Comparison of ENCODE assay signal across 1 cellular context in the genomic region with DNA sequence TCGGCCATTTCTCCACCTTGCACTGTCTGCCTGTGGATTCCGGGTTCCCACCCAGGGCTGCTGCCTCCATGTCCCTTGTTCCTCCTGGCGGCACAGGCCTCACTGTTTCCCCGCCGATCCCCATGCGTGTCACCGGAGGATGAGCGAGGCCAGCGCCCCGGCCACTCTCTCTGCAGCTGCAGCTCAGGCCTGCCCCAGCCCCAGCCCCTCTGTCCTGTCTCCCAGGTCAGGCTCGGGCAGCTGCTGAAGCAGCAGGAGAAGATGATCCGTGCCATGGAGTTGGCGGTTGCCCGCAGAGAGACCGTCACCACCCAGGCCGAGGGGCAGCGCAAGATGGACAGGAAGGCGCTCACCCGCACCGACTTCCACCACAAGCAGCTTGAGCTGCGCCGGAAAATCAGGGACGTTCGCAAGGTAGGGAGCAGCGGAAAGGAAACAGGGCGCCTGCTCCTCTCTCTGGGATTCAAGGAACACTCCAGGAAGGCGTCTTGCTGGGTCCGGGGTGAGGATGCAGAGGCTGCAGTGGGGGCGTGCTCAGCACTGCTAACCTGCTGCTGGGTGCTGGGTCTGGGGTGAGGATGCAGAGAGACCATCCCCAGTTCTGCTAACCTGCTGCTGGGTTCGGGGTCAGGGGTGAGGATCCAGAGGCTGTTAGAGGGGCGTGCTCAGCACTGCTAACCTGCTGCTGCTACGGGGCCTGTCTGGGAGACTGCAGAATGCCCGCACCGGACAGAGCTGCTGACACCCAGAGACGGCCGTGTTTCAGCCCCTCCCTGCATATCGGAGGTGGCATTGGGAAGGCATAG.
TF ChIP-seq lines count a peak whose summit lies in the region.

No MANE protein-coding gene starts in this region.

TF ChIP-seq in GM23338, 12 proteins besides CTCF, POLR2A, EP300 and RAD21:
- TF ChIP-seq, protein P1, sequence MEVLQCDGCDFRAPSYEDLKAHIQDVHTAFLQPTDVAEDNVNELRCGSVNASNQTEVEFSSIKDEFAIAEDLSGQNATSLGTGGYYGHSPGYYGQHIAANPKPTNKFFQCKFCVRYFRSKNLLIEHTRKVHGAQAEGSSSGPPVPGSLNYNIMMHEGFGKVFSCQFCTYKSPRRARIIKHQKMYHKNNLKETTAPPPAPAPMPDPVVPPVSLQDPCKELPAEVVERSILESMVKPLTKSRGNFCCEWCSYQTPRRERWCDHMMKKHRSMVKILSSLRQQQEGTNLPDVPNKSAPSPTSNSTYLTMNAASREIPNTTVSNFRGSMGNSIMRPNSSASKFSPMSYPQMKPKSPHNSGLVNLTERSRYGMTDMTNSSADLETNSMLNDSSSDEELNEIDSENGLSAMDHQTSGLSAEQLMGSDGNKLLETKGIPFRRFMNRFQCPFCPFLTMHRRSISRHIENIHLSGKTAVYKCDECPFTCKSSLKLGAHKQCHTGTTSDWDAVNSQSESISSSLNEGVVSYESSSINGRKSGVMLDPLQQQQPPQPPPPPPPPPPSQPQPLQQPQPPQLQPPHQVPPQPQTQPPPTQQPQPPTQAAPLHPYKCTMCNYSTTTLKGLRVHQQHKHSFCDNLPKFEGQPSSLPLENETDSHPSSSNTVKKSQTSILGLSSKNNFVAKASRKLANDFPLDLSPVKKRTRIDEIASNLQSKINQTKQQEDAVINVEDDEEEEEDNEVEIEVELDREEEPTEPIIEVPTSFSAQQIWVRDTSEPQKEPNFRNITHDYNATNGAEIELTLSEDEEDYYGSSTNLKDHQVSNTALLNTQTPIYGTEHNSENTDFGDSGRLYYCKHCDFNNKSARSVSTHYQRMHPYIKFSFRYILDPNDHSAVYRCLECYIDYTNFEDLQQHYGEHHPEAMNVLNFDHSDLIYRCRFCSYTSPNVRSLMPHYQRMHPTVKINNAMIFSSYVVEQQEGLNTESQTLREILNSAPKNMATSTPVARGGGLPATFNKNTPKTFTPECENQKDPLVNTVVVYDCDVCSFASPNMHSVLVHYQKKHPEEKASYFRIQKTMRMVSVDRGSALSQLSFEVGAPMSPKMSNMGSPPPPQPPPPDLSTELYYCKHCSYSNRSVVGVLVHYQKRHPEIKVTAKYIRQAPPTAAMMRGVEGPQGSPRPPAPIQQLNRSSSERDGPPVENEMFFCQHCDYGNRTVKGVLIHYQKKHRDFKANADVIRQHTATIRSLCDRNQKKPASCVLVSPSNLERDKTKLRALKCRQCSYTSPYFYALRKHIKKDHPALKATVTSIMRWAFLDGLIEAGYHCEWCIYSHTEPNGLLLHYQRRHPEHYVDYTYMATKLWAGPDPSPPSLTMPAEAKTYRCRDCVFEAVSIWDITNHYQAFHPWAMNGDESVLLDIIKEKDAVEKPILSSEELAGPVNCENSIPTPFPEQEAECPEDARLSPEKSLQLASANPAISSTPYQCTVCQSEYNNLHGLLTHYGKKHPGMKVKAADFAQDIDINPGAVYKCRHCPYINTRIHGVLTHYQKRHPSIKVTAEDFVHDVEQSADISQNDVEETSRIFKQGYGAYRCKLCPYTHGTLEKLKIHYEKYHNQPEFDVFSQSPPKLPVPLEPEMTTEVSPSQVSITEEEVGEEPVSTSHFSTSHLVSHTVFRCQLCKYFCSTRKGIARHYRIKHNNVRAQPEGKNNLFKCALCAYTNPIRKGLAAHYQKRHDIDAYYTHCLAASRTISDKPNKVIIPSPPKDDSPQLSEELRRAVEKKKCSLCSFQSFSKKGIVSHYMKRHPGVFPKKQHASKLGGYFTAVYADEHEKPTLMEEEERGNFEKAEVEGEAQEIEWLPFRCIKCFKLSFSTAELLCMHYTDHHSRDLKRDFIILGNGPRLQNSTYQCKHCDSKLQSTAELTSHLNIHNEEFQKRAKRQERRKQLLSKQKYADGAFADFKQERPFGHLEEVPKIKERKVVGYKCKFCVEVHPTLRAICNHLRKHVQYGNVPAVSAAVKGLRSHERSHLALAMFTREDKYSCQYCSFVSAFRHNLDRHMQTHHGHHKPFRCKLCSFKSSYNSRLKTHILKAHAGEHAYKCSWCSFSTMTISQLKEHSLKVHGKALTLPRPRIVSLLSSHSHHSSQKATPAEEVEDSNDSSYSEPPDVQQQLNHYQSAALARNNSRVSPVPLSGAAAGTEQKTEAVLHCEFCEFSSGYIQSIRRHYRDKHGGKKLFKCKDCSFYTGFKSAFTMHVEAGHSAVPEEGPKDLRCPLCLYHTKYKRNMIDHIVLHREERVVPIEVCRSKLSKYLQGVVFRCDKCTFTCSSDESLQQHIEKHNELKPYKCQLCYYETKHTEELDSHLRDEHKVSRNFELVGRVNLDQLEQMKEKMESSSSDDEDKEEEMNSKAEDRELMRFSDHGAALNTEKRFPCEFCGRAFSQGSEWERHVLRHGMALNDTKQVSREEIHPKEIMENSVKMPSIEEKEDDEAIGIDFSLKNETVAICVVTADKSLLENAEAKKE (CRISPR knock-in tag; IDR thresholded peaks at IDR 0.05): no peak
- TF ChIP-seq CREB1 (CRISPR knock-in tag; IDR thresholded peaks at IDR 0.05; ENCODE audit: low read depth) (no peak), STAT1 (IDR thresholded peaks at IDR 0.05; ENCODE audit: unreplicated experiment) (no peak), JUNB (IDR thresholded peaks at IDR 0.05; ENCODE audit: unreplicated experiment) (no peak)
- TF ChIP-seq, protein P2, sequence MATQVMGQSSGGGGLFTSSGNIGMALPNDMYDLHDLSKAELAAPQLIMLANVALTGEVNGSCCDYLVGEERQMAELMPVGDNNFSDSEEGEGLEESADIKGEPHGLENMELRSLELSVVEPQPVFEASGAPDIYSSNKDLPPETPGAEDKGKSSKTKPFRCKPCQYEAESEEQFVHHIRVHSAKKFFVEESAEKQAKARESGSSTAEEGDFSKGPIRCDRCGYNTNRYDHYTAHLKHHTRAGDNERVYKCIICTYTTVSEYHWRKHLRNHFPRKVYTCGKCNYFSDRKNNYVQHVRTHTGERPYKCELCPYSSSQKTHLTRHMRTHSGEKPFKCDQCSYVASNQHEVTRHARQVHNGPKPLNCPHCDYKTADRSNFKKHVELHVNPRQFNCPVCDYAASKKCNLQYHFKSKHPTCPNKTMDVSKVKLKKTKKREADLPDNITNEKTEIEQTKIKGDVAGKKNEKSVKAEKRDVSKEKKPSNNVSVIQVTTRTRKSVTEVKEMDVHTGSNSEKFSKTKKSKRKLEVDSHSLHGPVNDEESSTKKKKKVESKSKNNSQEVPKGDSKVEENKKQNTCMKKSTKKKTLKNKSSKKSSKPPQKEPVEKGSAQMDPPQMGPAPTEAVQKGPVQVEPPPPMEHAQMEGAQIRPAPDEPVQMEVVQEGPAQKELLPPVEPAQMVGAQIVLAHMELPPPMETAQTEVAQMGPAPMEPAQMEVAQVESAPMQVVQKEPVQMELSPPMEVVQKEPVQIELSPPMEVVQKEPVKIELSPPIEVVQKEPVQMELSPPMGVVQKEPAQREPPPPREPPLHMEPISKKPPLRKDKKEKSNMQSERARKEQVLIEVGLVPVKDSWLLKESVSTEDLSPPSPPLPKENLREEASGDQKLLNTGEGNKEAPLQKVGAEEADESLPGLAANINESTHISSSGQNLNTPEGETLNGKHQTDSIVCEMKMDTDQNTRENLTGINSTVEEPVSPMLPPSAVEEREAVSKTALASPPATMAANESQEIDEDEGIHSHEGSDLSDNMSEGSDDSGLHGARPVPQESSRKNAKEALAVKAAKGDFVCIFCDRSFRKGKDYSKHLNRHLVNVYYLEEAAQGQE (IDR thresholded peaks at IDR 0.05; ENCODE audit: unreplicated experiment): no peak
TF ChIP-seq in GM23338: peak in this region for 0.
